Comparison of ENCODE assay signal across 10 cellular contexts in the genomic region with DNA sequence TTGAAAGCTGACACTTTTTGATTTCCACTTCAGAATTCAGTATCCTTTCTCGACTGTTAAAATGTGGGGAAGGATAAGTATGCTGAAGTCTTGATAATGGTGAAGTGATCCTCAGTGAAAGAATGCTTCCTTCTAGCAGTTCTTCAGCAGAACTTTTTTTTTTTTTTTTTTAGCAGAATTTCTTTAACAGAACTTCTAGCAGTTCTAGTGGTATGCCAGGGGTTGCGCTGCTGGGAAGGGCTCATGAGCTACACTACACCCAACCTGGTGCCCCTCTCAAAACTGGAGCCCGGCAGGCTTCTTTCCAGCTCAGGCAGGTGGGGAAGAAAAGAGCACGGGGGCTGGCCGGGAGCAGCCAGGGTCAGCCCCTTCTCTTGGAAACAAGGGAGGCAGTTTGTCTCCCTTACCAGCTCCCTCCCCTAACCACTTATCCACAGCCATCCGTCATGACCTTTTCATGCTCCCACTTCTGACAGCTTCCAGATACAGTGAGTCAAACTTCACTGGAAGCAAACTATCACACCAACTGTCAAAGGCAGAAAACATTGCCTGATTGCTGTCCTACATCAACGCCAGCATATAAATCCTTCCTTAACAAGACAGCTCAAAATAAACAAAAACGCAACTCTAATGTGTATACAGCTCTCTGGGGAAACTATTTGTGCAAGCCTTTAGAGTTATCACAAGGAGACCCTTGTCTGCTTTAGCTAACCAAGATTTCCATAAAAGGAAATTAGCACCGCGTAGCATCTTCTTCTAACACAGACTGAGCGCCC.
DNase-seq lines count a peak whose midpoint lies in the region; ATAC-seq, FAIRE-seq and TF ChIP-seq lines count a peak whose summit lies in the region.
"Had no signal": no experiment of that assay in that cellular context is flagged by ENCODE, and none has a peak within 500 bp of the region (broad histone marks: within the 10 kb centered on the region; RNA-seq: fewer than 3 reads in every experiment).

No MANE protein-coding gene starts in this region.

- peak overlapping the region; percentile 72 for H3K27ac Mint-ChIP-seq in astrocyte (ENCODE audit: unreplicated experiment)
- no peak overlapping the region for H3K27ac Mint-ChIP-seq in T-cell

- no peaks in the 10 kb centered on the region for H3K27me3 Mint-ChIP-seq in astrocyte (ENCODE audit: low read depth, unreplicated experiment)
- no peaks in the 10 kb centered on the region for H3K27me3 Mint-ChIP-seq in T-cell

- H3K4me3 Mint-ChIP-seq in astrocyte (ENCODE audit: unreplicated experiment) (peak overlapping the region; percentile 47), T-cell (no peak overlapping the region)

- H3K79me2 ChIP-seq in astrocyte (ENCODE audit: insufficient read depth, low read length), result no peaks in the 10 kb centered on the region

- H3K9me3 Mint-ChIP-seq in astrocyte (ENCODE audit: unreplicated experiment) (no peaks in the 10 kb centered on the region), T-cell (no peaks in the 10 kb centered on the region)
- H3K9me3 Mint-ChIP-seq: activated naive CD4-positive, alpha-beta T cell treated with anti-CD3 and anti-CD28 coated beads, Interleukin-2, amount 50 U/mL, for 72 hours had no signal

- no peak for TF ChIP-seq CTCF in astrocyte (IDR thresholded peaks at IDR 0.05; ENCODE audit: insufficient read depth, low read depth, low read length)

- POLR2A ChIA-PET in T-cell (lab: Charles Lee), result no interaction called here

- FAIRE-seq in astrocyte (lab: Jason Lieb, UNC), result no peak

- H3K4me1 Mint-ChIP-seq in astrocyte (ENCODE audit: low read depth, unreplicated experiment) (peaks cover 30% of the 10 kb centered on the region), T-cell (no peaks in the 10 kb centered on the region)

- peaks cover 25% of the 10 kb centered on the region for H4K20me1 ChIP-seq in astrocyte (ENCODE audit: insufficient read depth, low read length)

- H3K9ac ChIP-seq in astrocyte (ENCODE audit: low read length) (peak overlapping the region; percentile 24), stomach smooth muscle (ENCODE audit: low read length in 2 of 2) (peak overlapping the region; percentile 47 to 49)

- H3K27ac ChIP-seq in astrocyte (ENCODE audit: low read depth, low read length) (peak overlapping the region; percentile 24), stomach smooth muscle (ENCODE audit: low read length) (peak overlapping the region; percentile 87)

- peak overlapping the region; percentile 78 for H3K4me2 ChIP-seq in astrocyte (ENCODE audit: low read length)

- H3K9me3 ChIP-seq in astrocyte (ENCODE audit: insufficient read depth, low read depth, low read length) (no peaks in the 10 kb centered on the region), stomach smooth muscle (ENCODE audit: control insufficient read depth in 2 of 2, low read length in 2 of 2) (no peaks in the 10 kb centered on the region)

- peak; percentile 23 for DNase-seq in HuH-7.5 (ENCODE audit: low spot score)
- DNase-seq in astrocyte (ENCODE audit: low read depth), result peak; percentile 88
- DNase-seq in iris pigment epithelial cell (ENCODE audit: low read depth), result peak; percentile 88
- no peak for DNase-seq in T-cell
- DNase-seq in activated gamma-delta T cell treated with Interleukin-2 at 50 U/mL for 16 hours, result no peak
- no peak for DNase-seq in erythroblast (lab: John Stamatoyannopoulos, UW)
- DNase-seq: SIG-M5 had no signal

- H3K36me3 Mint-ChIP-seq in astrocyte (ENCODE audit: low read depth, unreplicated experiment) (peaks cover 11% of the 10 kb centered on the region), T-cell (peaks cover 39% of the 10 kb centered on the region)

- H3K27me3 ChIP-seq in astrocyte (ENCODE audit: insufficient read depth, low read length) (no peaks in the 10 kb centered on the region), stomach smooth muscle (ENCODE audit: control insufficient read depth in 1 of 2, insufficient read depth in 2 of 2, low read length in 2 of 2) (no peaks in the 10 kb centered on the region)

- CTCF ChIA-PET in T-cell (lab: Charles Lee), result no interaction called here

- no peak overlapping the region for H2AFZ ChIP-seq in astrocyte (ENCODE audit: low read depth, low read length)

- H3K4me1 ChIP-seq in astrocyte (ENCODE audit: insufficient read depth, low read length), result peaks cover 20% of the 10 kb centered on the region
- peaks cover 56% of the 10 kb centered on the region for H3K4me1 ChIP-seq in stomach smooth muscle (ENCODE audit: control insufficient read depth, insufficient read depth, low read length)

- no peak for TF ChIP-seq POLR2A in erythroblast (IDR thresholded peaks at IDR 0.05; ENCODE audit: low read length)

- H3K4me3 ChIP-seq in astrocyte (ENCODE audit: insufficient read depth, low read depth, low read length) (no peak overlapping the region), stomach smooth muscle (ENCODE audit: low read length in 2 of 2) (peak overlapping the region; percentile 37 to 60)

- no peak for ATAC-seq in GM18502 (IDR thresholded peaks at IDR 0.05; ENCODE audit: poor library complexity, unreplicated experiment)
- ATAC-seq in T-cell (replicated peaks in 1 of 4), result no peak
- ATAC-seq: activated naive CD4-positive, alpha-beta T cell treated with anti-CD3 and anti-CD28 coated beads, Interleukin-2, amount 50 U/mL, for 72 hours had no signal

- H3K36me3 ChIP-seq in astrocyte (ENCODE audit: insufficient read depth, low read length), result no peaks in the 10 kb centered on the region
- H3K36me3 ChIP-seq in stomach smooth muscle (ENCODE audit: control insufficient read depth in 2 of 2, insufficient read depth in 2 of 2, low read length in 2 of 2), result no peaks in the 10 kb centered on the region

Comparison
In these comparisons a context has a peak if more than half of its experiments do, and no peak if none do; other contexts are left out.
1. DNase-seq: peak in HuH-7.5 (single experiment), astrocyte (single experiment) and iris pigment epithelial cell (single experiment); none in T-cell (0 of 34), activated gamma-delta T cell treated with Interleukin-2 at 50 U/mL for 16 hours (single experiment) and erythroblast (0 of 2).